Comparison of ENCODE assay signal across 18 cellular contexts in genomic region chr10:127449491-127449890, GRCh38.
"Had no signal": no experiment of that assay in that cellular context is flagged by ENCODE, and none has a peak within 500 bp of the region (broad histone marks: within the 10 kb centered on the region; RNA-seq: fewer than 3 reads in every experiment).

No MANE protein-coding gene starts in this region.

- DNase-seq: activated CD4-positive, alpha-beta T cell treated with anti-CD3 and anti-CD28 coated beads for 1 hour; activated CD4-positive, alpha-beta T cell treated with anti-CD3 and anti-CD28 coated beads, Interleukin-2, amount 50 U/mL, for 1 hour; activated CD8-positive, alpha-beta memory T cell treated with anti-CD3 and anti-CD28 coated beads, Interleukin-2, amount 50 U/mL, for 4 hours; activated naive CD8-positive, alpha-beta T cell treated with anti-CD3 and anti-CD28 coated beads for 36 hours; activated T-cell treated with anti-CD3 and anti-CD28 coated beads, Interleukin-2, amount 50 U/mL, for 24 hours; esophagus squamous epithelium; gastrocnemius medialis; head of caudate nucleus; hypothalamus; left ventricle myocardium inferior; midbrain; natural killer cell; stimulated activated CD4-positive, alpha-beta T cell treated with anti-CD3 and anti-CD28 coated beads, Interleukin-2, amount 100 ng/mL, for 48 hours; stimulated activated naive CD4-positive, alpha-beta T cell treated with Interleukin-2 at 50 U/mL for 16 hours; upper lobe of left lung had no signal

- H3K4me3 ChIP-seq: coronary artery, esophagus squamous epithelium, gastrocnemius medialis, left ventricle myocardium inferior, thoracic aorta, upper lobe of left lung had no signal

- H3K4me1 ChIP-seq: esophagus squamous epithelium, gastrocnemius medialis, left ventricle myocardium inferior had no signal

- H3K36me3 ChIP-seq: gastrocnemius medialis had no signal

- H3K9me3 ChIP-seq: esophagus squamous epithelium, gastrocnemius medialis, left ventricle myocardium inferior, thoracic aorta, upper lobe of left lung had no signal

- H3K27ac ChIP-seq: coronary artery, esophagus squamous epithelium, gastrocnemius medialis, left ventricle myocardium inferior, thoracic aorta, upper lobe of left lung had no signal

- H3K27me3 ChIP-seq: esophagus squamous epithelium, gastrocnemius medialis, upper lobe of left lung had no signal

- ATAC-seq: activated T-helper 17 cell treated with anti-CD3 and anti-CD28 coated beads, Interleukin-2, amount 50 U/mL, for 72 hours; gastrocnemius medialis; natural killer cell had no signal
